1 cellular context compared by ENCODE assay signal in genomic region chr2:203869610-203870042, GRCh38.
TF ChIP-seq lines count a peak whose summit lies in the region.

No MANE protein-coding gene starts in this region.

TF ChIP-seq in GM23338, 12 proteins besides CTCF, POLR2A, EP300 and RAD21 (continued from another document):
- TF ChIP-seq ZNF462 (CRISPR knock-in tag; IDR thresholded peaks at IDR 0.05), result no peak
TF ChIP-seq in GM23338: peak in this region for 0.
